Comparison of ENCODE assay signal across 10 cellular contexts in genomic region chr17:8935194-8935593, GRCh38. TPM values are rescaled to one million over a fixed set of nuclear protein-coding genes. Genes with fewer than 3 reads are reported as not detected.
DNase-seq lines count a peak whose midpoint lies in the region; ATAC-seq and TF ChIP-seq lines count a peak whose summit lies in the region.
"Had no signal": no experiment of that assay in that cellular context is flagged by ENCODE, and none has a peak within 500 bp of the region (broad histone marks: within the 10 kb centered on the region; RNA-seq: fewer than 3 reads in every experiment).

No MANE protein-coding gene starts in this region.

- intact Hi-C loops in MCF 10A (cut with micrococcal nuclease), result no loop called here
- intact Hi-C loops in breast epithelium (cut with DNase I; ENCODE audit: low total_unique reads), result no loop called here
- intact Hi-C loops in upper lobe of right lung (cut with DNase I), result no loop called here

- no peaks in the 10 kb centered on the region for H3K4me1 ChIP-seq in breast epithelium
- H3K4me1 ChIP-seq in upper lobe of right lung, result no peaks in the 10 kb centered on the region

- H3K27me3 ChIP-seq in breast epithelium (peaks cover 0 to 8% of the 10 kb centered on the region in 2 donors), upper lobe of right lung (no peaks in the 10 kb centered on the region)

- peaks cover 30% of the 10 kb centered on the region for H3K9me3 Mint-ChIP-seq in MCF 10A (ENCODE audit: unreplicated experiment)

- peak overlapping the region; percentile 4 for H3K27ac Mint-ChIP-seq in MCF 10A (ENCODE audit: low read depth, unreplicated experiment)

- no peaks in the 10 kb centered on the region for H3K36me3 Mint-ChIP-seq in MCF 10A (ENCODE audit: insufficient read depth, unreplicated experiment)

- POLR2A ChIA-PET in MCF 10A (lab: Yijun Ruan, JAX), result interaction anchor here (0.7 to 0.9 kb wide), 3 partner anchors 13 to 1083 kb away, joined by 3 read pairs; no protein-coding TSS in a partner anchor

- DNase-seq in MCF 10A (ENCODE audit: unreplicated experiment) (peak; percentile 95), breast epithelium (ENCODE audit: low spot score in 2 of 2) (no peak), UCSD-AML1 (lab: John Stamatoyannopoulos, UW; ENCODE audit: unreplicated experiment) (peak; percentile 62), fibroblast of mammary gland (ENCODE audit: low read depth) (peak; percentile 60), upper lobe of right lung (peak; percentile 81), substantia nigra (lab: John Stamatoyannopoulos, UW) (no peak), SW 1271 (lab: John Stamatoyannopoulos, UW) (no peak), midbrain (lab: John Stamatoyannopoulos, UW) (no peak)
- DNase-seq: SHP77 had no signal

- H3K27me3 Mint-ChIP-seq in MCF 10A (ENCODE audit: insufficient read depth, unreplicated experiment), result no peaks in the 10 kb centered on the region

- no peak for TF ChIP-seq POLR2A in breast epithelium (IDR thresholded peaks at IDR 0.05)

- H3K27ac ChIP-seq in breast epithelium (no peak overlapping the region), upper lobe of right lung (no peak overlapping the region), substantia nigra (ENCODE audit: low read depth, low read length, poor library complexity, severe bottlenecking) (no peak overlapping the region)

- BruUV-seq in MCF 10A (replicated peaks; lab: Mats Ljungman, UMichigan), result no TSS peak

- H3K9me3 ChIP-seq in breast epithelium (peaks cover 0 to 12% of the 10 kb centered on the region in 2 donors), upper lobe of right lung (no peaks in the 10 kb centered on the region)

- H3K4me3 ChIP-seq in breast epithelium (no peak overlapping the region), fibroblast of mammary gland (ENCODE audit: control insufficient read depth, low read depth, low read length) (no peak overlapping the region), upper lobe of right lung (no peak overlapping the region)

- H3K4me1 Mint-ChIP-seq in MCF 10A (ENCODE audit: insufficient read depth, unreplicated experiment), result peaks cover 7% of the 10 kb centered on the region

- no peak overlapping the region for H3K4me3 Mint-ChIP-seq in MCF 10A (ENCODE audit: unreplicated experiment)

- peak; percentile 95 for ATAC-seq in upper lobe of right lung

- TF ChIP-seq CTCF in MCF 10A (IDR thresholded peaks at IDR 0.05; ENCODE audit: unreplicated experiment) (no peak), breast epithelium (IDR thresholded peaks at IDR 0.05) (no peak), fibroblast of mammary gland (conservative IDR thresholded peaks at IDR 0.05; ENCODE audit: control insufficient read depth, insufficient read depth, low read depth, low read length) (no peak), upper lobe of right lung (IDR thresholded peaks at IDR 0.05) (no peak)

- H3K36me3 ChIP-seq in breast epithelium (no peaks in the 10 kb centered on the region), upper lobe of right lung (no peaks in the 10 kb centered on the region)

- CTCF ChIA-PET in MCF 10A (lab: Yijun Ruan, JAX), result no interaction called here

RNA-seq across cellular contexts. Expression of gene PIK3R5, which starts 30.3 kb away (rescaled TPM):
- not detected in 2 replicates for total RNA-seq in MCF 10A (2022)
- total RNA-seq in breast epithelium, result 10 to 100 TPM in 2 of 3 donors, 1 to 10 TPM in 1; 9.8 to 28.6 (median 12.3) TPM
- total RNA-seq in upper lobe of right lung, result 37.7 TPM
- total RNA-seq: pulmonary artery endothelial cell had no signal

Comparison
In these comparisons a context has a peak if more than half of its experiments do, and no peak if none do; other contexts are left out.
1. DNase-seq: peak in MCF 10A (single experiment), UCSD-AML1 (single experiment), fibroblast of mammary gland (single experiment) and upper lobe of right lung (single experiment); none in breast epithelium (0 of 2), substantia nigra (0 of 49), SW 1271 (0 of 2) and midbrain (single experiment).